ENCODE assay signal across 18 cellular contexts in genomic region chr13:97945342-97945741, GRCh38. TPM values are rescaled to one million over a fixed set of nuclear protein-coding genes. Genes with fewer than 3 reads are reported as not detected.
A peak's percentile ranks its signal among the peaks of the same experiment; 100 is the strongest.
DNase-seq lines count a peak whose midpoint lies in the region; ATAC-seq and TF ChIP-seq lines count a peak whose summit lies in the region.
"Had no signal": no experiment of that assay in that cellular context is flagged by ENCODE, and none has a peak within 500 bp of the region (broad histone marks: within the 10 kb centered on the region; RNA-seq: fewer than 3 reads in every experiment).

No MANE protein-coding gene starts in this region.

- H3K4me1 ChIP-seq in IMR-90 (ENCODE audit: control insufficient read depth, insufficient read depth, low read length): peaks cover 12% of the 10 kb centered on the region
- peaks cover 38% of the 10 kb centered on the region for H3K4me1 ChIP-seq in osteoblast (ENCODE audit: insufficient read depth, low read length)

- H3K9ac ChIP-seq in IMR-90 (ENCODE audit: low read depth, low read length): peak overlapping the region; percentile 35; the same call in 1 of the 2 replicates
- H3K9ac ChIP-seq: BLaER1 treated with 17β-estradiol and CSF1 and Interleukin-3, amounts not matched to agents 10 nM and 100 nM had no signal

- peak overlapping the region; percentile 88 for H2BK5ac ChIP-seq in IMR-90 (ENCODE audit: low read depth, low read length, poor library complexity, severe bottlenecking)

- dilution Hi-C loops in IMR-90 (cut with HindIII; ENCODE audit: low sequenced_read_pairs, unreplicated experiment): no loop called here

- no peaks in the 10 kb centered on the region for H4K20me1 ChIP-seq in IMR-90 (ENCODE audit: insufficient read depth, low read length)
- no peaks in the 10 kb centered on the region for H4K20me1 ChIP-seq in osteoblast (ENCODE audit: insufficient read depth, low read length)
- H4K20me1 ChIP-seq: BLaER1 treated with 17β-estradiol and CSF1 and Interleukin-3, amounts not matched to agents 10 nM and 100 nM had no signal

- H3K23ac ChIP-seq in IMR-90 (ENCODE audit: low read depth, low read length): no peak overlapping the region

- ATAC-seq in IMR-90 (ENCODE audit: low read depth): peak; percentile 48
- no peak for ATAC-seq in GM21515 (IDR thresholded peaks at IDR 0.05; ENCODE audit: unreplicated experiment)
- no peak for ATAC-seq in GM19395 (IDR thresholded peaks at IDR 0.05; ENCODE audit: unreplicated experiment)
- ATAC-seq: Panc1 had no signal

- no peaks in the 10 kb centered on the region; the same call in 1 of the 2 replicates for H3K9me1 ChIP-seq in IMR-90 (ENCODE audit: insufficient read depth, low read length)

- BruUV-seq in IMR-90 (replicated peaks; lab: Mats Ljungman, UMichigan): no TSS peak

- peak overlapping the region; percentile 89 for H2AK5ac ChIP-seq in IMR-90 (ENCODE audit: low read depth, low read length)

- H3K9me3 ChIP-seq in IMR-90 (ENCODE audit: control insufficient read depth, insufficient read depth, low read length) (no peaks in the 10 kb centered on the region), osteoblast (ENCODE audit: low read depth, low read length) (no peaks in the 10 kb centered on the region)
- H3K9me3 ChIP-seq: MG63 had no signal

- H3K36me3 ChIP-seq in IMR-90 (ENCODE audit: control insufficient read depth, insufficient read depth, low read length): no peaks in the 10 kb centered on the region
- H3K36me3 ChIP-seq in osteoblast (ENCODE audit: insufficient read depth, low read length): no peaks in the 10 kb centered on the region
- H3K36me3 ChIP-seq: BLaER1 treated with 17β-estradiol and CSF1 and Interleukin-3, amounts not matched to agents 10 nM and 100 nM; MG63 had no signal

- H3K14ac ChIP-seq in IMR-90 (replicated peaks; ENCODE audit: low read depth, low read length): peak overlapping the region; percentile 80

- H3K4me3 ChIP-seq in IMR-90 (ENCODE audit: insufficient read depth, low read depth, low read length) (no peak overlapping the region), osteoblast (ENCODE audit: insufficient read depth, low read length) (no peak overlapping the region)
- H3K4me3 ChIP-seq: BLaER1 treated with 17β-estradiol and CSF1 and Interleukin-3, amounts not matched to agents 10 nM and 100 nM; MG63 had no signal

- TF ChIP-seq CTCF in IMR-90 (conservative IDR thresholded peaks at IDR 0.05; ENCODE audit: low read depth, low read length) (no peak), osteoblast (IDR thresholded peaks at IDR 0.05; ENCODE audit: extremely low read depth, low read depth, low read length) (no peak)

- H2AFZ ChIP-seq in IMR-90 (replicated peaks; ENCODE audit: low read length, poor library complexity): peak overlapping the region; percentile 68
- no peak overlapping the region for H2AFZ ChIP-seq in osteoblast (ENCODE audit: low read length)

- H2BK15ac ChIP-seq in IMR-90 (ENCODE audit: low read depth, low read length): peak overlapping the region; percentile 85; the same call in 1 of the 3 replicates

- no peak overlapping the region; the same call in 1 of the 2 replicates for H3K18ac ChIP-seq in IMR-90 (ENCODE audit: low read depth, low read length)

- in situ Hi-C loops in IMR-90 (cut with MboI; ENCODE audit: low sequenced_read_pairs): no loop called here

- CTCF ChIA-PET in IMR-90 (lab: Yijun Ruan, JAX): interaction anchor here (1.1 kb wide), 1 partner anchor 8 kb away, joined by 3 read pairs; the partner anchor contains the start of gene IPO5

- H3K56ac ChIP-seq in IMR-90 (ENCODE audit: extremely low read depth, insufficient read depth, low read length): no peak overlapping the region

- H2BK20ac ChIP-seq in IMR-90 (ENCODE audit: low read depth, low read length): peak overlapping the region; percentile 72; the same call in 1 of the 2 replicates

- no peak overlapping the region for H4K5ac ChIP-seq in IMR-90 (ENCODE audit: low read depth, low read length)

- peak overlapping the region; percentile 27 to 69; a peak in 2 of 4 replicates for H4K8ac ChIP-seq in IMR-90 (ENCODE audit: low read depth in 2 of 2, low read length in 2 of 2)

- peak overlapping the region; percentile 49; the same call in 1 of the 2 replicates for H2BK120ac ChIP-seq in IMR-90 (ENCODE audit: low read depth, low read length)

- no peaks in the 10 kb centered on the region for H3K27me3 ChIP-seq in IMR-90 (ENCODE audit: control insufficient read depth, insufficient read depth, low read length)
- no peaks in the 10 kb centered on the region for H3K27me3 ChIP-seq in osteoblast (ENCODE audit: insufficient read depth, low read length)
- H3K27me3 ChIP-seq: BLaER1 treated with 17β-estradiol and CSF1 and Interleukin-3, amounts not matched to agents 10 nM and 100 nM; MG63 had no signal

- no peaks in the 10 kb centered on the region for H3K79me2 ChIP-seq in osteoblast (ENCODE audit: insufficient read depth, low read length)

- TF ChIP-seq POLR2A in IMR-90 (IDR thresholded peaks at IDR 0.05; ENCODE audit: low read depth, low read length): no peak

- peak overlapping the region; percentile 60 for H4K91ac ChIP-seq in IMR-90 (ENCODE audit: insufficient read depth, low read depth, low read length)

- H3K27ac ChIP-seq in IMR-90 (ENCODE audit: insufficient read depth, low read length) (peak overlapping the region; percentile 78), osteoblast (ENCODE audit: low read depth, low read length) (peak overlapping the region; percentile 72)
- H3K27ac ChIP-seq: BLaER1 treated with 17β-estradiol and CSF1 and Interleukin-3, amounts not matched to agents 10 nM and 100 nM had no signal

- H3K4ac ChIP-seq in IMR-90 (ENCODE audit: low read depth, low read length): peak overlapping the region; percentile 77

- H2AK9ac ChIP-seq in IMR-90 (replicated peaks; ENCODE audit: low read depth, low read length, poor library complexity): no peak overlapping the region

- POLR2A ChIA-PET in IMR-90 (lab: Charles Lee; ENCODE audit: unreplicated experiment): no interaction called here

- intact Hi-C loops in IMR-90 (cut with micrococcal nuclease): no loop called here

- DNase-seq in EH (ENCODE audit: low read depth) (peak; percentile 55), IMR-90 (peak; percentile 48), astrocyte of the hippocampus (ENCODE audit: low read depth, low spot score) (peak; percentile 20), osteoblast (ENCODE audit: insufficient read length, low spot score, missing footprints) (no peak), amniotic stem cell (lab: John Stamatoyannopoulos, UW) (no peak)
- no peak for DNase-seq in effector CD4-positive, alpha-beta T cell
- DNase-seq: GOT3, KG1, MG63, NCI-H1105, NCI-H1694 treated with DMSO at 0.1 percent for 48 hours, NCI-H446 treated with DMSO at 0.1 percent for 48 hours, NCI-H774, Right ventricle myocardium superior had no signal

- no peaks in the 10 kb centered on the region for H3K79me1 ChIP-seq in IMR-90 (ENCODE audit: low read depth in 1 of 2, low read length in 2 of 2)

- no peak for TF ChIP-seq RAD21 in IMR-90 (IDR thresholded peaks at IDR 0.05; ENCODE audit: low read length)

- no peak overlapping the region for H3K4me2 ChIP-seq in IMR-90 (ENCODE audit: low read depth, low read length)
- H3K4me2 ChIP-seq in osteoblast (ENCODE audit: insufficient read depth, low read length): peak overlapping the region; percentile 38

TF ChIP-seq in IMR-90, 13 proteins besides CTCF, POLR2A, EP300 and RAD21:
- TF ChIP-seq CEBPB (IDR thresholded peaks at IDR 0.05; ENCODE audit: low read depth, low read length): no peak
- TF ChIP-seq MXI1 (IDR thresholded peaks at IDR 0.05; ENCODE audit: borderline replicate concordance, low read depth, low read length): no peak
- TF ChIP-seq SMC3 (IDR thresholded peaks at IDR 0.05; ENCODE audit: low read depth, low read length): no peak
- TF ChIP-seq MAFK (IDR thresholded peaks at IDR 0.05; ENCODE audit: low read depth, low read length): no peak
- no peak for TF ChIP-seq CHD1 (IDR thresholded peaks at IDR 0.05; ENCODE audit: low read depth, low read length)
- no peak for TF ChIP-seq RCOR1 (IDR thresholded peaks at IDR 0.05; ENCODE audit: insufficient replicate concordance, low read length)
- no peak for TF ChIP-seq FOS (IDR thresholded peaks at IDR 0.05; ENCODE audit: low read depth, low read length)
- no peak for TF ChIP-seq BHLHE40 (IDR thresholded peaks at IDR 0.05; ENCODE audit: low read depth, low read length)
- TF ChIP-seq, protein P1, sequence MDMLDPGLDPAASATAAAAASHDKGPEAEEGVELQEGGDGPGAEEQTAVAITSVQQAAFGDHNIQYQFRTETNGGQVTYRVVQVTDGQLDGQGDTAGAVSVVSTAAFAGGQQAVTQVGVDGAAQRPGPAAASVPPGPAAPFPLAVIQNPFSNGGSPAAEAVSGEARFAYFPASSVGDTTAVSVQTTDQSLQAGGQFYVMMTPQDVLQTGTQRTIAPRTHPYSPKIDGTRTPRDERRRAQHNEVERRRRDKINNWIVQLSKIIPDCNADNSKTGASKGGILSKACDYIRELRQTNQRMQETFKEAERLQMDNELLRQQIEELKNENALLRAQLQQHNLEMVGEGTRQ (IDR thresholded peaks at IDR 0.05; ENCODE audit: low read depth, low read length): no peak
- TF ChIP-seq NFE2L2 (IDR thresholded peaks at IDR 0.05; ENCODE audit: low read depth, low read length): no peak
- no peak for TF ChIP-seq MAZ (IDR thresholded peaks at IDR 0.05; ENCODE audit: borderline replicate concordance, low read depth, low read length)
- TF ChIP-seq RFX5 (IDR thresholded peaks at IDR 0.05; ENCODE audit: low read depth, low read length): no peak
- TF ChIP-seq, protein P2, sequence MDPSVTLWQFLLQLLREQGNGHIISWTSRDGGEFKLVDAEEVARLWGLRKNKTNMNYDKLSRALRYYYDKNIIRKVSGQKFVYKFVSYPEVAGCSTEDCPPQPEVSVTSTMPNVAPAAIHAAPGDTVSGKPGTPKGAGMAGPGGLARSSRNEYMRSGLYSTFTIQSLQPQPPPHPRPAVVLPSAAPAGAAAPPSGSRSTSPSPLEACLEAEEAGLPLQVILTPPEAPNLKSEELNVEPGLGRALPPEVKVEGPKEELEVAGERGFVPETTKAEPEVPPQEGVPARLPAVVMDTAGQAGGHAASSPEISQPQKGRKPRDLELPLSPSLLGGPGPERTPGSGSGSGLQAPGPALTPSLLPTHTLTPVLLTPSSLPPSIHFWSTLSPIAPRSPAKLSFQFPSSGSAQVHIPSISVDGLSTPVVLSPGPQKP (IDR thresholded peaks at IDR 0.05; ENCODE audit: borderline replicate concordance, low read depth, low read length): no peak
TF ChIP-seq in IMR-90: peak in this region for 0.

RNA-seq across cellular contexts. Expression of gene IPO5, which starts 8.1 kb away (rescaled TPM):
- total RNA-seq in IMR-90 (2012; rRNA removed): 218 and 270 TPM in 2 replicates
- polyA plus RNA-seq in IMR-90 (2012; rRNA removed): 80.8 and 89.2 TPM in 2 replicates
- 33.0 and 37.5 TPM in 2 replicates for polyA plus RNA-seq in IMR-90 (2012; cell fraction: cytosol; rRNA removed)
- polyA plus RNA-seq in IMR-90 (2012; cell fraction: nucleus; rRNA removed; ENCODE audit: low replicate concordance): 36.9 and 94.7 TPM in 2 replicates
- total RNA-seq in osteoblast: 316 and 317 TPM in 2 replicates

Comparison
In these comparisons a context has a peak if more than half of its experiments do, and no peak if none do; other contexts are left out.
1. DNase-seq: peak in EH (single experiment), IMR-90 (single experiment) and astrocyte of the hippocampus (single experiment); none in osteoblast (single experiment), effector CD4-positive, alpha-beta T cell (single experiment) and amniotic stem cell (single experiment).